Comparison of ENCODE assay signal across 8 cellular contexts in genomic region chr3:45225465-45226205, GRCh38. TPM values are rescaled to one million over a fixed set of nuclear protein-coding genes. Genes with fewer than 3 reads are reported as not detected.
DNase-seq lines count a peak whose midpoint lies in the region; ATAC-seq and TF ChIP-seq lines count a peak whose summit lies in the region.

No MANE protein-coding gene starts in this region.

- CTCF ChIA-PET in AG04449 (lab: Yijun Ruan, JAX) (interaction anchor here (0.6 to 9.1 kb wide), 17 partner anchors 15 to 287 kb away, joined by 3 to 239 read pairs (median 4); no protein-coding TSS in a partner anchor), activated B cell treated with CpG ODN at 0.5 μM for 24 hours (lab: Charles Lee) (no interaction called here)

- H3K36me3 ChIP-seq in tibial nerve, result no peaks in the 10 kb centered on the region

- H3K4me3 Mint-ChIP-seq in activated B cell treated with CpG ODN at 0.5 μM for 24 hours, result no peak overlapping the region

- H3K27ac ChIP-seq in tibial nerve, result peak overlapping the region in 2 of 4 donors; percentile 30 to 80

- H3K9me3 ChIP-seq in mononuclear cell (ENCODE audit: low read depth, low read length), result no peaks in the 10 kb centered on the region
- H3K9me3 ChIP-seq in tibial nerve, result no peaks in the 10 kb centered on the region

- H3K4me1 ChIP-seq in mononuclear cell (ENCODE audit: insufficient read depth, low read length), result peaks cover 13% of the 10 kb centered on the region
- H3K4me1 ChIP-seq in tibial nerve, result peaks cover 0 to 24% (median 10%) of the 10 kb centered on the region in 4 donors

- TF ChIP-seq CTCF in AG04449 (IDR thresholded peaks at IDR 0.05; ENCODE audit: insufficient read depth, low read length, missing control alignments) (no peak), activated B cell treated with CpG ODN at 0.5 μM for 24 hours (IDR thresholded peaks at IDR 0.05) (no peak), tibial nerve (IDR thresholded peaks at IDR 0.05) (no peak)

- DNase-seq in AG04449 (ENCODE audit: low read depth, low spot score) (no peak), activated B cell treated with CpG ODN at 0.5 μM for 24 hours (peak; percentile 31), ecto neural progenitor cell (ENCODE audit: low spot score) (peak; percentile 69), tibial nerve (ENCODE audit: low spot score in 2 of 2) (no peak), epidermal melanocyte (ENCODE audit: insufficient read length, low spot score) (no peak)

- H3K9me3 Mint-ChIP-seq in activated B cell treated with CpG ODN at 0.5 μM for 24 hours, result no peaks in the 10 kb centered on the region

- H3K4me3 ChIP-seq in AG04449 (ENCODE audit: low read depth, low read length) (peak overlapping the region; percentile 75), mononuclear cell (ENCODE audit: low read length) (peak overlapping the region; percentile 10), tibial nerve (peak overlapping the region in 3 of 4 donors; percentile 45 to 68 (median 51))

- TF ChIP-seq POLR2A in tibial nerve (IDR thresholded peaks at IDR 0.05), result no peak

- no peak overlapping the region for H3K27ac Mint-ChIP-seq in activated B cell treated with CpG ODN at 0.5 μM for 24 hours

- POLR2A ChIA-PET in AG04449 (lab: Yijun Ruan, JAX) (interaction anchor here (1.0 to 1.5 kb wide), 2 partner anchors 163 to 258 kb away, joined by 3 to 6 read pairs; partner anchors contain the start of gene LARS2), activated B cell treated with CpG ODN at 0.5 μM for 24 hours (lab: Charles Lee) (no interaction called here)

- peaks cover 11% of the 10 kb centered on the region for H3K4me1 Mint-ChIP-seq in activated B cell treated with CpG ODN at 0.5 μM for 24 hours

- H3K27me3 Mint-ChIP-seq in activated B cell treated with CpG ODN at 0.5 μM for 24 hours, result peaks cover 67% of the 10 kb centered on the region

- ATAC-seq in GM18909 (IDR thresholded peaks at IDR 0.05; ENCODE audit: poor library complexity, unreplicated experiment), result peak; percentile 43
- ATAC-seq in HG03280 (IDR thresholded peaks at IDR 0.05; ENCODE audit: unreplicated experiment), result peak; percentile 30
- peak; percentile 25 for ATAC-seq in activated B cell treated with CpG ODN at 0.5 μM for 24 hours (ENCODE audit: low read depth)

- intact Hi-C loops in activated B cell treated with CpG ODN at 0.5 μM for 24 hours (cut with micrococcal nuclease), result no loop called here

- no peak for TF ChIP-seq EP300 in tibial nerve (IDR thresholded peaks at IDR 0.05)

- H3K27me3 ChIP-seq in mononuclear cell (ENCODE audit: insufficient read depth, low read length) (peaks cover 66% of the 10 kb centered on the region), tibial nerve (no peaks in the 10 kb centered on the region)

- 0 to 1% methylated on average over 34 to 51 of the region's 131 CpGs for WGBS in tibial nerve, 2 donors

- no peaks in the 10 kb centered on the region for H3K36me3 Mint-ChIP-seq in activated B cell treated with CpG ODN at 0.5 μM for 24 hours (ENCODE audit: low read depth)

RNA-seq across cellular contexts. Expression of gene TMEM158, which starts 0.5 kb away (rescaled TPM):
- 0.13 TPM in 1 of 2 replicates, not detected in the other for total RNA-seq in activated B cell treated with CpG ODN at 0.5 μM for 24 hours
- total RNA-seq in mononuclear cell, result 1.9 TPM
- total RNA-seq in tibial nerve, result 1 to 10 TPM in 3 of 4 donors, not detected in 1; 1.8 to 3.8 (median 2.7) TPM

Comparison
In these comparisons a context has a peak if more than half of its experiments do, and no peak if none do; other contexts are left out.
1. DNase-seq: peak in activated B cell treated with CpG ODN at 0.5 μM for 24 hours (single experiment) and ecto neural progenitor cell (single experiment); none in AG04449 (single experiment), tibial nerve (0 of 2) and epidermal melanocyte (single experiment).
2. H3K4me3 ChIP-seq: peak in every context shown above with its lines; median percentile 75 in AG04449; 51 in tibial nerve; 10 in mononuclear cell.
3. Peak in every context shown above with its lines, with median percentiles within 50 percentile points of each other: ATAC-seq.